Comparison of ENCODE assay signal across 8 cellular contexts in genomic region chr1:180343931-180344406, GRCh38.
DNase-seq lines count a peak whose midpoint lies in the region; ATAC-seq, FAIRE-seq and TF ChIP-seq lines count a peak whose summit lies in the region.

No MANE protein-coding gene starts in this region.

- peaks cover 3% of the 10 kb centered on the region for H3K36me3 Mint-ChIP-seq in astrocyte (ENCODE audit: low read depth, unreplicated experiment)
- peaks cover 27 to 33% of the 10 kb centered on the region in 2 donors for H3K36me3 Mint-ChIP-seq in stimulated activated naive B cell treated with anti-CD40 and anti-IgM and Interleukin-4, amounts not matched to agents 10 μg/mL and 1 μg/mL and 100 μg/mL, for 72 hours

- H3K4me1 ChIP-seq in BE2C: peaks cover 12% of the 10 kb centered on the region
- H3K4me1 ChIP-seq in GM23248 (ENCODE audit: insufficient read depth): no peaks in the 10 kb centered on the region
- no peaks in the 10 kb centered on the region for H3K4me1 ChIP-seq in astrocyte (ENCODE audit: insufficient read depth, low read length)
- H3K4me1 ChIP-seq in testis: peaks cover 15% of the 10 kb centered on the region

- H3K27ac Mint-ChIP-seq in astrocyte (ENCODE audit: unreplicated experiment): no peak overlapping the region
- no peak overlapping the region for H3K27ac Mint-ChIP-seq in stimulated activated naive B cell treated with anti-CD40 and anti-IgM and Interleukin-4, amounts not matched to agents 10 μg/mL and 1 μg/mL and 100 μg/mL, for 72 hours

- TF ChIP-seq CTCF in BE2C (IDR thresholded peaks at IDR 0.05; ENCODE audit: low read depth, low read length) (no peak), astrocyte (IDR thresholded peaks at IDR 0.05; ENCODE audit: insufficient read depth, low read depth, low read length) (no peak), testis (IDR thresholded peaks at IDR 0.05) (no peak)

- peak; percentile 49 for DNase-seq in BE2C
- DNase-seq in GM23248: peak; percentile 42
- DNase-seq in NCI-H146 treated with DMSO at 0.1 percent for 48 hours (lab: John Stamatoyannopoulos, UW; ENCODE audit: unreplicated experiment): peak; percentile 81
- DNase-seq in astrocyte (ENCODE audit: low read depth): peak; percentile 23
- peak; percentile 70 for DNase-seq in testis
- no peak for DNase-seq in activated T-cell treated with anti-CD3 and anti-CD28 coated beads for 4 hours
- DNase-seq in activated T-cell treated with anti-CD3 and anti-CD28 coated beads, Interleukin-2, amount 50 U/mL, for 1 hour: no peak
- no peak for DNase-seq in stimulated activated naive B cell treated with anti-CD40 and anti-IgM and Interleukin-4, amounts not matched to agents 10 μg/mL and 1 μg/mL and 100 μg/mL, for 72 hours

- no peaks in the 10 kb centered on the region for H3K9me3 Mint-ChIP-seq in astrocyte (ENCODE audit: unreplicated experiment)
- peaks cover 1 to 8% of the 10 kb centered on the region in 2 donors for H3K9me3 Mint-ChIP-seq in stimulated activated naive B cell treated with anti-CD40 and anti-IgM and Interleukin-4, amounts not matched to agents 10 μg/mL and 1 μg/mL and 100 μg/mL, for 72 hours

- no peaks in the 10 kb centered on the region for H3K79me2 ChIP-seq in GM23248 (ENCODE audit: insufficient read depth)
- H3K79me2 ChIP-seq in astrocyte (ENCODE audit: insufficient read depth, low read length): no peaks in the 10 kb centered on the region

- no peaks in the 10 kb centered on the region for H4K20me1 ChIP-seq in GM23248 (ENCODE audit: insufficient read depth)
- peaks cover 17% of the 10 kb centered on the region for H4K20me1 ChIP-seq in astrocyte (ENCODE audit: insufficient read depth, low read length)

- H3K9me2 ChIP-seq in GM23248 (ENCODE audit: insufficient read depth): peaks cover 6% of the 10 kb centered on the region; the same call in 1 of the 2 replicates

- peaks cover 4% of the 10 kb centered on the region for H3K4me1 Mint-ChIP-seq in astrocyte (ENCODE audit: low read depth, unreplicated experiment)
- H3K4me1 Mint-ChIP-seq in stimulated activated naive B cell treated with anti-CD40 and anti-IgM and Interleukin-4, amounts not matched to agents 10 μg/mL and 1 μg/mL and 100 μg/mL, for 72 hours: peaks cover 7 to 23% of the 10 kb centered on the region in 2 donors

- H3K4me2 ChIP-seq in GM23248 (ENCODE audit: unreplicated experiment): no peak overlapping the region
- H3K4me2 ChIP-seq in astrocyte (ENCODE audit: low read length): no peak overlapping the region

- no peak overlapping the region for H3K4me3 Mint-ChIP-seq in astrocyte (ENCODE audit: unreplicated experiment)
- no peak overlapping the region for H3K4me3 Mint-ChIP-seq in stimulated activated naive B cell treated with anti-CD40 and anti-IgM and Interleukin-4, amounts not matched to agents 10 μg/mL and 1 μg/mL and 100 μg/mL, for 72 hours

- FAIRE-seq in astrocyte (lab: Jason Lieb, UNC): no peak

- intact Hi-C loops in testis (cut with DNase I; ENCODE audit: low total_unique reads): no loop called here

- no peaks in the 10 kb centered on the region for H3F3A ChIP-seq in GM23248 (ENCODE audit: insufficient read depth)

- H3K27me3 Mint-ChIP-seq in astrocyte (ENCODE audit: low read depth, unreplicated experiment): no peaks in the 10 kb centered on the region
- H3K27me3 Mint-ChIP-seq in stimulated activated naive B cell treated with anti-CD40 and anti-IgM and Interleukin-4, amounts not matched to agents 10 μg/mL and 1 μg/mL and 100 μg/mL, for 72 hours: no peaks in the 10 kb centered on the region

- H2AFZ ChIP-seq in GM23248: no peak overlapping the region
- H2AFZ ChIP-seq in astrocyte (ENCODE audit: low read depth, low read length): no peak overlapping the region

- H3K9me3 ChIP-seq in BE2C: no peaks in the 10 kb centered on the region; the same call in 1 of the 2 replicates
- H3K9me3 ChIP-seq in GM23248 (ENCODE audit: low read depth): no peaks in the 10 kb centered on the region
- H3K9me3 ChIP-seq in astrocyte (ENCODE audit: insufficient read depth, low read depth, low read length): no peaks in the 10 kb centered on the region
- no peaks in the 10 kb centered on the region for H3K9me3 ChIP-seq in testis

- no peak for TF ChIP-seq POLR2A in testis (IDR thresholded peaks at IDR 0.05)

- H3K27me3 ChIP-seq in BE2C: no peaks in the 10 kb centered on the region
- no peaks in the 10 kb centered on the region for H3K27me3 ChIP-seq in GM23248 (replicated peaks; ENCODE audit: insufficient read depth)
- no peaks in the 10 kb centered on the region for H3K27me3 ChIP-seq in astrocyte (ENCODE audit: insufficient read depth, low read length)
- no peaks in the 10 kb centered on the region for H3K27me3 ChIP-seq in testis

- in situ Hi-C loops in GM23248 (cut with MboI): no loop called here

- H3K9ac ChIP-seq in GM23248: no peak overlapping the region
- H3K9ac ChIP-seq in astrocyte (ENCODE audit: low read length): no peak overlapping the region

- H3K4me3 ChIP-seq in BE2C (ENCODE audit: low read depth, low read length) (no peak overlapping the region), GM23248 (no peak overlapping the region), astrocyte (ENCODE audit: insufficient read depth, low read depth, low read length) (no peak overlapping the region), testis (no peak overlapping the region)

- H3K27ac ChIP-seq in GM23248 (no peak overlapping the region), astrocyte (ENCODE audit: low read depth, low read length) (no peak overlapping the region), testis (no peak overlapping the region)

- no peak for ATAC-seq in stimulated activated naive B cell treated with anti-CD40 and anti-IgM and Interleukin-4, amounts not matched to agents 10 μg/mL and 1 μg/mL and 100 μg/mL, for 72 hours (replicated peaks)

- H3K36me3 ChIP-seq in BE2C: no peaks in the 10 kb centered on the region; the same call in 1 of the 2 replicates
- no peaks in the 10 kb centered on the region for H3K36me3 ChIP-seq in GM23248 (ENCODE audit: low read depth)
- H3K36me3 ChIP-seq in astrocyte (ENCODE audit: insufficient read depth, low read length): no peaks in the 10 kb centered on the region
- H3K36me3 ChIP-seq in testis (ENCODE audit: low read depth, missing control alignments): no peaks in the 10 kb centered on the region

Comparison
In these comparisons a context has a peak if more than half of its experiments do, and no peak if none do; other contexts are left out.
1. DNase-seq: peak in BE2C (single experiment), GM23248 (single experiment), NCI-H146 treated with DMSO at 0.1 percent for 48 hours (single experiment), astrocyte (single experiment) and testis (single experiment); none in activated T-cell treated with anti-CD3 and anti-CD28 coated beads for 4 hours (single experiment), activated T-cell treated with anti-CD3 and anti-CD28 coated beads, Interleukin-2, amount 50 U/mL, for 1 hour (single experiment) and stimulated activated naive B cell treated with anti-CD40 and anti-IgM and Interleukin-4, amounts not matched to agents 10 μg/mL and 1 μg/mL and 100 μg/mL, for 72 hours (single experiment).